In the genomic region with DNA sequence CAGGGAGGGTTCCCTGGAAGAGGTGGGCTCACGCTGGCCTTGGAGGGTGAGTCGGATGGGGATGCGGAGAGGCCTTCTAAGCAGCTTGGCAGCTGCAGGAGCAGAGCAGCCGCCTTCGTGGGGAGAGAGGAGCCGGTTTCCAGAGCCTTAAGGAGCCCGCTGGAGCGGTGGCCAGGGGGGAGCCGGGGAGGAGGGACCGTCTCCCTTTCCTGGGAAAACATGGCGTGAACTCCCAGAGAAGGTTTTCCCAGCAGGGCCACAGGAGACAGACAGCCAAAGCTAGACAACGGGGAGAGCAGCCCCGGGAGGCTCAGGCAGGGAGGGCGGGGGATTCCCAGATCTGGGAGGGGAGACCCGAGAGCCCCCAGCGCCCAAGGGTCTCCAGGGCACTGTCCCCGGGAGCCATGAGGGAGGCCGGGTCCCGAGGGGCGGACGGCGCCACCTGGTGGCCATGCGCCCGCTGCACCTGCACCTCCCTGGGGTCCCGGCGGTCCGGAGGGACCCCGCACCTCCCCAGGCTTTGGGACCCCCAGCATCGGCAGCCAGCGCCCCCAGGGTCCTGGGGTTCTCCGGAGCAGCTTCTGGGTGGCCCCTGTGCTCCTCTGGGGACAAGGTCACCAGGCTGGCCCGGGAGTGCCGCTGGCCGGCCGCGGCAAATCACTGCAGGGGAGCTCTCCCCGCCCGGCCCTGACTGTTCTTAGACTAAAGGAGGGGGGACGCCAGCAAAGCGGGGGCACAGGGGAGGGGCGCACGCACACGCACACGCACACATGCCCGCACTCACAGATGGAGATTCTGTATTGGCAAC, we compare ENCODE assay signal across 1 cellular context.
TF ChIP-seq lines count a peak whose summit lies in the region.

No MANE protein-coding gene starts in this region.

TF ChIP-seq in HEK293, 187 proteins besides CTCF, POLR2A, EP300 and RAD21 (continued from another document and continues in another):
- no peak for TF ChIP-seq ATF2 (tag by site-specific recombination; IDR thresholded peaks at IDR 0.05; ENCODE audit: low read depth)
- peak; percentile 43 for TF ChIP-seq ZNF654 (tag by site-specific recombination; IDR thresholded peaks at IDR 0.05; ENCODE audit: low read depth)
- no peak for TF ChIP-seq KLF8 (tag by site-specific recombination; IDR thresholded peaks at IDR 0.05)
- no peak for TF ChIP-seq ZNF530 (tag by site-specific recombination; IDR thresholded peaks at IDR 0.05; ENCODE audit: low read depth)
- no peak for TF ChIP-seq ZBTB20 (tag by site-specific recombination; IDR thresholded peaks at IDR 0.05)
- TF ChIP-seq ZNF335 (tag by site-specific recombination; conservative IDR thresholded peaks at IDR 0.05): 0 out of 2 replicates have a peak, but pooled peaks have one; percentile 37
- TF ChIP-seq, protein P1, sequence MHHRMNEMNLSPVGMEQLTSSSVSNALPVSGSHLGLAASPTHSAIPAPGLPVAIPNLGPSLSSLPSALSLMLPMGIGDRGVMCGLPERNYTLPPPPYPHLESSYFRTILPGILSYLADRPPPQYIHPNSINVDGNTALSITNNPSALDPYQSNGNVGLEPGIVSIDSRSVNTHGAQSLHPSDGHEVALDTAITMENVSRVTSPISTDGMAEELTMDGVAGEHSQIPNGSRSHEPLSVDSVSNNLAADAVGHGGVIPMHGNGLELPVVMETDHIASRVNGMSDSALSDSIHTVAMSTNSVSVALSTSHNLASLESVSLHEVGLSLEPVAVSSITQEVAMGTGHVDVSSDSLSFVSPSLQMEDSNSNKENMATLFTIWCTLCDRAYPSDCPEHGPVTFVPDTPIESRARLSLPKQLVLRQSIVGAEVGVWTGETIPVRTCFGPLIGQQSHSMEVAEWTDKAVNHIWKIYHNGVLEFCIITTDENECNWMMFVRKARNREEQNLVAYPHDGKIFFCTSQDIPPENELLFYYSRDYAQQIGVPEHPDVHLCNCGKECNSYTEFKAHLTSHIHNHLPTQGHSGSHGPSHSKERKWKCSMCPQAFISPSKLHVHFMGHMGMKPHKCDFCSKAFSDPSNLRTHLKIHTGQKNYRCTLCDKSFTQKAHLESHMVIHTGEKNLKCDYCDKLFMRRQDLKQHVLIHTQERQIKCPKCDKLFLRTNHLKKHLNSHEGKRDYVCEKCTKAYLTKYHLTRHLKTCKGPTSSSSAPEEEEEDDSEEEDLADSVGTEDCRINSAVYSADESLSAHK (tag by site-specific recombination; IDR thresholded peaks at IDR 0.05): no peak
- TF ChIP-seq ZNF266 (tag by site-specific recombination; IDR thresholded peaks at IDR 0.05; ENCODE audit: low read depth): no peak
- no peak for TF ChIP-seq ZNF404 (tag by site-specific recombination; IDR thresholded peaks at IDR 0.05)
- TF ChIP-seq ZNF48 (tag by site-specific recombination; IDR thresholded peaks at IDR 0.05): no peak
- no peak for TF ChIP-seq ZNF626 (tag by site-specific recombination; IDR thresholded peaks at IDR 0.05)
- TF ChIP-seq BCL11A (tag by site-specific recombination; IDR thresholded peaks at IDR 0.05; ENCODE audit: low read depth): 0 out of 2 replicates have a peak, but pooled peaks have one; percentile 41
- TF ChIP-seq ZNF37A (tag by site-specific recombination; IDR thresholded peaks at IDR 0.05): no peak
- TF ChIP-seq TSHZ1 (tag by site-specific recombination; IDR thresholded peaks at IDR 0.05; ENCODE audit: borderline replicate concordance): no peak
- TF ChIP-seq ZNF837 (tag by site-specific recombination; IDR thresholded peaks at IDR 0.05): no peak
- no peak for TF ChIP-seq ZNF280C (tag by site-specific recombination; IDR thresholded peaks at IDR 0.05)
- TF ChIP-seq ZNF660 (tag by site-specific recombination; IDR thresholded peaks at IDR 0.05): no peak
- TF ChIP-seq ZNF146 (tag by site-specific recombination; IDR thresholded peaks at IDR 0.05): no peak
- no peak for TF ChIP-seq EGR2 (tag by site-specific recombination; IDR thresholded peaks at IDR 0.05; ENCODE audit: low read depth)
- TF ChIP-seq ZNF114 (tag by site-specific recombination; IDR thresholded peaks at IDR 0.05): no peak
- peak; percentile 87 for TF ChIP-seq ZBTB48 (tag by site-specific recombination; IDR thresholded peaks at IDR 0.05)
- TF ChIP-seq, protein P2, sequence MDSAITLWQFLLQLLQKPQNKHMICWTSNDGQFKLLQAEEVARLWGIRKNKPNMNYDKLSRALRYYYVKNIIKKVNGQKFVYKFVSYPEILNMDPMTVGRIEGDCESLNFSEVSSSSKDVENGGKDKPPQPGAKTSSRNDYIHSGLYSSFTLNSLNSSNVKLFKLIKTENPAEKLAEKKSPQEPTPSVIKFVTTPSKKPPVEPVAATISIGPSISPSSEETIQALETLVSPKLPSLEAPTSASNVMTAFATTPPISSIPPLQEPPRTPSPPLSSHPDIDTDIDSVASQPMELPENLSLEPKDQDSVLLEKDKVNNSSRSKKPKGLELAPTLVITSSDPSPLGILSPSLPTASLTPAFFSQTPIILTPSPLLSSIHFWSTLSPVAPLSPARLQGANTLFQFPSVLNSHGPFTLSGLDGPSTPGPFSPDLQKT (IDR thresholded peaks at IDR 0.05; ENCODE audit: borderline replicate concordance, low read depth, low read length): no peak
- TF ChIP-seq ZBTB21 (tag by site-specific recombination; IDR thresholded peaks at IDR 0.05): no peak
- no peak for TF ChIP-seq ZNF302 (tag by site-specific recombination; IDR thresholded peaks at IDR 0.05; ENCODE audit: low read depth)
- TF ChIP-seq YY2 (tag by site-specific recombination; IDR thresholded peaks at IDR 0.05): no peak
- no peak for TF ChIP-seq ZNF292 (tag by site-specific recombination; IDR thresholded peaks at IDR 0.05; ENCODE audit: borderline replicate concordance, low read depth)
- TF ChIP-seq ZNF585B (tag by site-specific recombination; IDR thresholded peaks at IDR 0.05): no peak
- TF ChIP-seq ZNF19 (tag by site-specific recombination; IDR thresholded peaks at IDR 0.05; ENCODE audit: low read depth): no peak
- no peak for TF ChIP-seq ZXDB (tag by site-specific recombination; IDR thresholded peaks at IDR 0.05)
- no peak for TF ChIP-seq ZNF184 (tag by site-specific recombination; IDR thresholded peaks at IDR 0.05)
- no peak for TF ChIP-seq ZNF311 (tag by site-specific recombination; IDR thresholded peaks at IDR 0.05; ENCODE audit: borderline replicate concordance)
- TF ChIP-seq BCL11B (tag by site-specific recombination; IDR thresholded peaks at IDR 0.05; ENCODE audit: low read depth): no peak
- no peak for TF ChIP-seq BCL6B (tag by site-specific recombination; IDR thresholded peaks at IDR 0.05)
- TF ChIP-seq YY1 (tag by site-specific recombination; IDR thresholded peaks at IDR 0.05): no peak
- TF ChIP-seq HOXD13 (CRISPR knock-in tag; IDR thresholded peaks at IDR 0.05; ENCODE audit: borderline replicate concordance): no peak
- TF ChIP-seq ZNF677 (tag by site-specific recombination; IDR thresholded peaks at IDR 0.05): no peak
- TF ChIP-seq ZNF366 (tag by site-specific recombination; conservative IDR thresholded peaks at IDR 0.05): no peak
- no peak for TF ChIP-seq ZNF16 (tag by site-specific recombination; IDR thresholded peaks at IDR 0.05; ENCODE audit: low read depth)
- peak; percentile 54 for TF ChIP-seq ZNF341 (tag by site-specific recombination; IDR thresholded peaks at IDR 0.05; ENCODE audit: low read depth)
- no peak for TF ChIP-seq ZNF221 (tag by site-specific recombination; IDR thresholded peaks at IDR 0.05; ENCODE audit: borderline replicate concordance)
- TF ChIP-seq ZNF354C (tag by site-specific recombination; IDR thresholded peaks at IDR 0.05; ENCODE audit: borderline replicate concordance, low read depth): no peak
- TF ChIP-seq ZNF843 (tag by site-specific recombination; IDR thresholded peaks at IDR 0.05): no peak
- TF ChIP-seq, protein P3, sequence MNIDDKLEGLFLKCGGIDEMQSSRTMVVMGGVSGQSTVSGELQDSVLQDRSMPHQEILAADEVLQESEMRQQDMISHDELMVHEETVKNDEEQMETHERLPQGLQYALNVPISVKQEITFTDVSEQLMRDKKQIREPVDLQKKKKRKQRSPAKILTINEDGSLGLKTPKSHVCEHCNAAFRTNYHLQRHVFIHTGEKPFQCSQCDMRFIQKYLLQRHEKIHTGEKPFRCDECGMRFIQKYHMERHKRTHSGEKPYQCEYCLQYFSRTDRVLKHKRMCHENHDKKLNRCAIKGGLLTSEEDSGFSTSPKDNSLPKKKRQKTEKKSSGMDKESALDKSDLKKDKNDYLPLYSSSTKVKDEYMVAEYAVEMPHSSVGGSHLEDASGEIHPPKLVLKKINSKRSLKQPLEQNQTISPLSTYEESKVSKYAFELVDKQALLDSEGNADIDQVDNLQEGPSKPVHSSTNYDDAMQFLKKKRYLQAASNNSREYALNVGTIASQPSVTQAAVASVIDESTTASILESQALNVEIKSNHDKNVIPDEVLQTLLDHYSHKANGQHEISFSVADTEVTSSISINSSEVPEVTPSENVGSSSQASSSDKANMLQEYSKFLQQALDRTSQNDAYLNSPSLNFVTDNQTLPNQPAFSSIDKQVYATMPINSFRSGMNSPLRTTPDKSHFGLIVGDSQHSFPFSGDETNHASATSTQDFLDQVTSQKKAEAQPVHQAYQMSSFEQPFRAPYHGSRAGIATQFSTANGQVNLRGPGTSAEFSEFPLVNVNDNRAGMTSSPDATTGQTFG (tag by site-specific recombination; IDR thresholded peaks at IDR 0.05; ENCODE audit: borderline replicate concordance): no peak
- no peak for TF ChIP-seq ZNF175 (tag by site-specific recombination; IDR thresholded peaks at IDR 0.05)
- no peak for TF ChIP-seq ZBTB17 (tag by site-specific recombination; IDR thresholded peaks at IDR 0.05)
- no peak for TF ChIP-seq ZNF248 (tag by site-specific recombination; IDR thresholded peaks at IDR 0.05)
- no peak for TF ChIP-seq ZBTB1 (tag by site-specific recombination; IDR thresholded peaks at IDR 0.05)
- TF ChIP-seq, protein P4, sequence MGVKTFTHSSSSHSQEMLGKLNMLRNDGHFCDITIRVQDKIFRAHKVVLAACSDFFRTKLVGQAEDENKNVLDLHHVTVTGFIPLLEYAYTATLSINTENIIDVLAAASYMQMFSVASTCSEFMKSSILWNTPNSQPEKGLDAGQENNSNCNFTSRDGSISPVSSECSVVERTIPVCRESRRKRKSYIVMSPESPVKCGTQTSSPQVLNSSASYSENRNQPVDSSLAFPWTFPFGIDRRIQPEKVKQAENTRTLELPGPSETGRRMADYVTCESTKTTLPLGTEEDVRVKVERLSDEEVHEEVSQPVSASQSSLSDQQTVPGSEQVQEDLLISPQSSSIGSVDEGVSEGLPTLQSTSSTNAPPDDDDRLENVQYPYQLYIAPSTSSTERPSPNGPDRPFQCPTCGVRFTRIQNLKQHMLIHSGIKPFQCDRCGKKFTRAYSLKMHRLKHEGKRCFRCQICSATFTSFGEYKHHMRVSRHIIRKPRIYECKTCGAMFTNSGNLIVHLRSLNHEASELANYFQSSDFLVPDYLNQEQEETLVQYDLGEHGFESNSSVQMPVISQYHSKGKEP (tag by site-specific recombination; IDR thresholded peaks at IDR 0.05): no peak
